In the genomic region with DNA sequence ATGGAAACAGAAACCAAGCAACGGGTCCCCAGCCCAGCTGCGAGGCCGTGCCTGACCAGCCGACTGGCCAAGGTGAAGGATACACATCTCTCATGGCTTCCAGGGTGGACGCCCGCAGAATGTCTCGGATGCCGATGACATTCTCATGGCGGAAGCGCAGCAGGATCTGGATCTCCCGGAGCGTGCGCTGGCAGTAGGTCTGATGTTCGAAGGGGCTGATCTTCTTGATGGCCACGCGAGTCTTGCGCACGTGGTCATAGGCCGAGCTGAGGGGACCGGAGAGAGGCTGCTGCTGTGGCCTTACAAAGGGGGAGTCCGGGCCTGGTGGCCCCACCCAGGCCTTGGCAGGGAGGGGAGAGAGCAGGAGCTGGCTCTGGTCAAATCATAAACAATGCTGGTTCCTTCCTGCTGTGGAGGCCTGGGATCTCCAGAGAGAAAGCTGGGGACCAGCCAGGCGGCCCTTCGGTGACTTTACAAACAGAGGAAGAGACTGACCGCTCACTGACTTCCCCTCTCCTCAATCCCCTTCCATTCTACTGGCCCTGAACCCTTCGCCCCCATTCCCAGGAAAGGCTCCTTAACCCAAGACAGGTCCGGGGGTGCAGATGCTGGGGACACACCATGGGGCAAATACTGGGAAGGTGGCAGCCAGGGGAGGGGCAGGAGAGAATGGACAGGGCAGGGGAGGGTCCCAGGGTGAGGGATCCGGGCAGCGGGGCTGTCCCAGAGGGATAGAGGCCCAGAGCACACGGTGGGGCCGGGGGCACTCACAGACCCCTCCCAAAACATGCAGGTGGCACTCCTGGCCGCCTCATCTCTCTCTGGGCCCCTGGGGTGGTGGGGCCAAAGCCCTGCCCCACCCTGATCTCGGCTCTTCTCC, we compare ENCODE assay signal across 8 cellular contexts. TPM values are rescaled to one million over a fixed set of nuclear protein-coding genes. Genes with fewer than 3 reads are reported as not detected.
DNase-seq lines count a peak whose midpoint lies in the region; ATAC-seq and TF ChIP-seq lines count a peak whose summit lies in the region.

No MANE protein-coding gene starts in this region.

- H3K9ac ChIP-seq in iPS-18a (ENCODE audit: low read length) (peak overlapping the region; percentile 18), smooth muscle cell (ENCODE audit: low read depth) (peak overlapping the region; percentile 59)

- H3K4me1 ChIP-seq in HEK293 (ENCODE audit: control insufficient read depth, insufficient read depth, low read length) (no peaks in the 10 kb centered on the region; the same call in 1 of the 2 replicates), iPS-18a (ENCODE audit: control insufficient read depth, low read depth, low read length) (no peaks in the 10 kb centered on the region), smooth muscle cell (ENCODE audit: low read depth) (no peaks in the 10 kb centered on the region)

- WGBS in smooth muscle cell (ENCODE audit: low lambda C conversion rate), result 81% methylated on average over 30 of the region's 32 CpGs

- H3K9me3 ChIP-seq in HEK293 (ENCODE audit: control insufficient read depth, insufficient read depth, low read depth, low read length) (no peaks in the 10 kb centered on the region), iPS-18a (ENCODE audit: control insufficient read depth, low read depth, low read length) (no peaks in the 10 kb centered on the region), smooth muscle cell (replicated peaks; ENCODE audit: low read depth) (no peaks in the 10 kb centered on the region)

- TF ChIP-seq CTCF in HEK293 (tag by site-specific recombination; IDR thresholded peaks at IDR 0.05), result no peak
- TF ChIP-seq CTCF in astrocyte of the cerebellum (IDR thresholded peaks at IDR 0.05; ENCODE audit: low read depth, low read length, missing control alignments), result no peak
- no peak for TF ChIP-seq CTCF in smooth muscle cell (IDR thresholded peaks at IDR 0.05; ENCODE audit: borderline replicate concordance, insufficient read depth, poor library complexity, severe bottlenecking)

- DNase-seq in astrocyte of the cerebellum (ENCODE audit: low read depth) (no peak), smooth muscle cell (lab: John Stamatoyannopoulos, UW; ENCODE audit: unreplicated experiment) (no peak), NCI-H146 treated with DMSO at 0.1 percent for 48 hours (lab: John Stamatoyannopoulos, UW; ENCODE audit: unreplicated experiment) (no peak), inferior parietal cortex (ENCODE audit: extremely low spot score) (no peak)
- no peak for DNase-seq in activated CD8-positive, alpha-beta memory T cell treated with anti-CD3 and anti-CD28 coated beads, Interleukin-2, amount 50 U/mL, for 48 hours

- H3K27ac ChIP-seq in HEK293 (ENCODE audit: extremely low read depth, low read depth, low read length), result peak overlapping the region; percentile 51; the same call in 1 of the 2 replicates
- no peak overlapping the region for H3K27ac ChIP-seq in iPS-18a (ENCODE audit: low read length)
- H3K27ac ChIP-seq in smooth muscle cell (ENCODE audit: low read depth), result no peak overlapping the region

- in situ Hi-C loops in astrocyte of the cerebellum (cut with HindIII; ENCODE audit: low sequenced_read_pairs), result no loop called here

- peak overlapping the region; percentile 98 for H3K4me2 ChIP-seq in smooth muscle cell

- H2AFZ ChIP-seq in smooth muscle cell (ENCODE audit: low read depth), result no peak overlapping the region

- H3K79me2 ChIP-seq in smooth muscle cell (ENCODE audit: low read depth), result no peaks in the 10 kb centered on the region

- peaks cover 14% of the 10 kb centered on the region for H3F3A ChIP-seq in smooth muscle cell (ENCODE audit: low read depth)

- POLR2A ChIA-PET in HEK293 (lab: Yijun Ruan, JAX), result no interaction called here

- H4K20me1 ChIP-seq in smooth muscle cell (ENCODE audit: low read depth), result no peaks in the 10 kb centered on the region

- H3K27me3 ChIP-seq in iPS-18a (ENCODE audit: control insufficient read depth, insufficient read depth, low read length) (no peaks in the 10 kb centered on the region), smooth muscle cell (ENCODE audit: low read depth) (no peaks in the 10 kb centered on the region)

- peak overlapping the region; percentile 75 for H3K4me3 ChIP-seq in HEK293 (ENCODE audit: low read depth, low read length)
- H3K4me3 ChIP-seq in astrocyte of the cerebellum (ENCODE audit: low read depth, low read length), result peak overlapping the region; percentile 81
- H3K4me3 ChIP-seq in iPS-18a (ENCODE audit: low read length), result peak overlapping the region; percentile 81
- peak overlapping the region; percentile 59 for H3K4me3 ChIP-seq in smooth muscle cell

- no peak for ATAC-seq in GM21529 (IDR thresholded peaks at IDR 0.05; ENCODE audit: unreplicated experiment)

- peaks cover 6 to 44% of the 10 kb centered on the region in 2 experiments; a peak in 2 of 3 replicates for H3K36me3 ChIP-seq in HEK293 (ENCODE audit: control insufficient read depth in 2 of 2, insufficient read depth in 1 of 2, low read length in 2 of 2)
- H3K36me3 ChIP-seq in iPS-18a (ENCODE audit: control insufficient read depth, low read depth, low read length), result peaks cover under 1% of the 10 kb centered on the region
- no peaks in the 10 kb centered on the region for H3K36me3 ChIP-seq in smooth muscle cell (ENCODE audit: low read depth)

- CTCF ChIA-PET in HEK293 (lab: Yijun Ruan, JAX), result interaction anchor here (2.5 kb wide), 1 partner anchor 9 kb away, joined by 20 read pairs; a partner anchor contains a TSS

TF ChIP-seq in HEK293, 187 proteins besides CTCF, POLR2A, EP300 and RAD21:
- TF ChIP-seq, protein P1, sequence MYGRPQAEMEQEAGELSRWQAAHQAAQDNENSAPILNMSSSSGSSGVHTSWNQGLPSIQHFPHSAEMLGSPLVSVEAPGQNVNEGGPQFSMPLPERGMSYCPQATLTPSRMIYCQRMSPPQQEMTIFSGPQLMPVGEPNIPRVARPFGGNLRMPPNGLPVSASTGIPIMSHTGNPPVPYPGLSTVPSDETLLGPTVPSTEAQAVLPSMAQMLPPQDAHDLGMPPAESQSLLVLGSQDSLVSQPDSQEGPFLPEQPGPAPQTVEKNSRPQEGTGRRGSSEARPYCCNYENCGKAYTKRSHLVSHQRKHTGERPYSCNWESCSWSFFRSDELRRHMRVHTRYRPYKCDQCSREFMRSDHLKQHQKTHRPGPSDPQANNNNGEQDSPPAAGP (tag by site-specific recombination; IDR thresholded peaks at IDR 0.05), result peak; percentile 20; the same call in 1 of the 2 replicates
- TF ChIP-seq ZBTB20 (tag by site-specific recombination; IDR thresholded peaks at IDR 0.05) (peak; percentile 19; the same call in 1 of the 2 replicates), KLF7 (tag by site-specific recombination; IDR thresholded peaks at IDR 0.05; ENCODE audit: borderline replicate concordance) (0 out of 2 replicates have a peak, but pooled peaks have one; percentile 20), GLIS2 (tag by site-specific recombination; IDR thresholded peaks at IDR 0.05) (0 out of 2 replicates have a peak, but pooled peaks have one; percentile 3), ZNF571 (tag by site-specific recombination; IDR thresholded peaks at IDR 0.05) (no peak), ZNF600 (tag by site-specific recombination; IDR thresholded peaks at IDR 0.05) (peak; percentile 79), ZNF560 (tag by site-specific recombination; IDR thresholded peaks at IDR 0.05; ENCODE audit: borderline replicate concordance) (no peak)
- TF ChIP-seq, protein P2, sequence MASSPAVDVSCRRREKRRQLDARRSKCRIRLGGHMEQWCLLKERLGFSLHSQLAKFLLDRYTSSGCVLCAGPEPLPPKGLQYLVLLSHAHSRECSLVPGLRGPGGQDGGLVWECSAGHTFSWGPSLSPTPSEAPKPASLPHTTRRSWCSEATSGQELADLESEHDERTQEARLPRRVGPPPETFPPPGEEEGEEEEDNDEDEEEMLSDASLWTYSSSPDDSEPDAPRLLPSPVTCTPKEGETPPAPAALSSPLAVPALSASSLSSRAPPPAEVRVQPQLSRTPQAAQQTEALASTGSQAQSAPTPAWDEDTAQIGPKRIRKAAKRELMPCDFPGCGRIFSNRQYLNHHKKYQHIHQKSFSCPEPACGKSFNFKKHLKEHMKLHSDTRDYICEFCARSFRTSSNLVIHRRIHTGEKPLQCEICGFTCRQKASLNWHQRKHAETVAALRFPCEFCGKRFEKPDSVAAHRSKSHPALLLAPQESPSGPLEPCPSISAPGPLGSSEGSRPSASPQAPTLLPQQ (tag by site-specific recombination; IDR thresholded peaks at IDR 0.05), result 0 out of 2 replicates have a peak, but pooled peaks have one; percentile 14

RNA-seq across cellular contexts. Expression of a gene that starts 1.0 kb away (rescaled TPM):
- total RNA-seq in smooth muscle cell, result 34.4 and 60.3 TPM in 2 replicates
- polyA plus RNA-seq in smooth muscle cell, result 20.3 and 22.3 TPM in 2 replicates

RNA-seq across cellular contexts. Expression of a gene that starts 8.6 kb away (rescaled TPM):
- 0.85 TPM in 1 of 2 replicates, not detected in the other for total RNA-seq in smooth muscle cell
- polyA plus RNA-seq in smooth muscle cell, result 13.4 and 17.1 TPM in 2 replicates

RNA-seq across cellular contexts. Expression of a gene that starts 26.0 kb away (rescaled TPM):
- 32.3 and 37.5 TPM in 2 replicates for total RNA-seq in smooth muscle cell
- polyA plus RNA-seq in smooth muscle cell, result 65.9 and 81.1 TPM in 2 replicates

RNA-seq across cellular contexts. Expression of a gene that starts 30.3 kb away (rescaled TPM):
- total RNA-seq in smooth muscle cell, result 0.13 and 2.0 TPM in 2 replicates
- polyA plus RNA-seq in smooth muscle cell, result 0.50 and 1.6 TPM in 2 replicates

RNA-seq across cellular contexts. Expression of a gene that starts 46.2 kb away (rescaled TPM):
- total RNA-seq in smooth muscle cell, result 90.2 and 111 TPM in 2 replicates
- 208 and 224 TPM in 2 replicates for polyA plus RNA-seq in smooth muscle cell
